In genomic region chr1:58784758-58785423, GRCh38 we compare ENCODE assay signal across 8 cellular contexts.
DNase-seq lines count a peak whose midpoint lies in the region; ATAC-seq lines count a peak whose summit lies in the region.

No MANE protein-coding gene starts in this region.

- peaks cover 12% of the 10 kb centered on the region for H3K4me1 ChIP-seq in NT2/D1 (ENCODE audit: insufficient read depth, insufficient read length)

- peak overlapping the region; percentile 84 for H3K4me3 ChIP-seq in NT2/D1 (ENCODE audit: insufficient read length, low read depth)

- H3K36me3 ChIP-seq in NT2/D1 (ENCODE audit: insufficient read depth, insufficient read length, low read length) = peaks cover 24% of the 10 kb centered on the region

- peaks cover 26% of the 10 kb centered on the region for H3K9me3 ChIP-seq in NT2/D1 (ENCODE audit: insufficient read depth, low read length)

- ATAC-seq in GM21737 (IDR thresholded peaks at IDR 0.05; ENCODE audit: unreplicated experiment) = no peak

- DNase-seq in DMS153 treated with DMSO at 0.1 percent for 48 hours (lab: John Stamatoyannopoulos, UW; ENCODE audit: unreplicated experiment) (peak; percentile 77), HK-2 (ENCODE audit: unreplicated experiment) (peak; percentile 91), NT2/D1 (ENCODE audit: low read depth, low spot score) (peak; percentile 71), activated T-cell treated with anti-CD3 and anti-CD28 coated beads for 24 hours (ENCODE audit: low read depth) (peak; percentile 62), epidermal melanocyte (ENCODE audit: insufficient read length, low spot score) (peak; percentile 64), middle frontal gyrus (ENCODE audit: extremely low spot score, low spot score) (peak; percentile 65)
- DNase-seq in stimulated activated CD8-positive, alpha-beta memory T cell treated with anti-CD3 and anti-CD28 coated beads, Interleukin-15, amount 100 ng/mL, for 4 hours (ENCODE audit: low read depth in 2 of 2) = peak; percentile 65 to 74

- H3K9ac ChIP-seq in NT2/D1 (ENCODE audit: insufficient read length, low read depth) = peak overlapping the region; percentile 92

- H3K27me3 ChIP-seq in NT2/D1 (ENCODE audit: insufficient read depth, insufficient read length) = peaks cover 2% of the 10 kb centered on the region
